Comparison of ENCODE assay signal across 1 cellular context in genomic region chr2:236130349-236130998, GRCh38.
TF ChIP-seq lines count a peak whose summit lies in the region.

No MANE protein-coding gene starts in this region.

TF ChIP-seq in GM23338, 12 proteins besides CTCF, POLR2A, EP300 and RAD21 (continued from another document):
- no peak for TF ChIP-seq REST (IDR thresholded peaks at IDR 0.05; ENCODE audit: unreplicated experiment)
- no peak for TF ChIP-seq ZNF331 (CRISPR knock-in tag; IDR thresholded peaks at IDR 0.05; ENCODE audit: low read depth)
- no peak for TF ChIP-seq CREB1 (CRISPR knock-in tag; IDR thresholded peaks at IDR 0.05; ENCODE audit: low read depth)
- TF ChIP-seq NANOG (IDR thresholded peaks at IDR 0.05; ENCODE audit: borderline replicate concordance) = no peak
- no peak for TF ChIP-seq JUNB (IDR thresholded peaks at IDR 0.05; ENCODE audit: unreplicated experiment)
- no peak for TF ChIP-seq ZNF462 (CRISPR knock-in tag; IDR thresholded peaks at IDR 0.05)
- no peak for TF ChIP-seq ZNF114 (CRISPR knock-in tag; IDR thresholded peaks at IDR 0.05)
